ENCODE assay signal across 23 cellular contexts in the genomic region with DNA sequence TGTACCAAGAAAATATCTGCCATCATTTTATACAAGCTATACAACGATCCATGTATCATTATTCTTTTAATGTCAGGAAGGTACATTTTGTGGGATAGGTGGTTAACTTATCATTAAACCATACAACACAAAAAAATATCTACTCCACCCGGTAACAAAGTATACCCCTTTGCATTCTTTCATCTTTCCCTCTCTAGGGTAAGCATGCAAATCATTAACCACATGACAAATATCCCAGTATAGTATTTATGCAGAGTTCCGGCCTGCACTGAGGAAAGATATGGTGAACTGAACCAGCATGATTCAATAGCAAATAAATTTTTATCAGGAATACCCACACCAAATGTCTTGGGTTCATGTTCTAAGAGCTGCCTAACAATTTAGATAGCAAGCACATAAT. TPM values are rescaled to one million over a fixed set of nuclear protein-coding genes. Genes with fewer than 3 reads are reported as not detected.
DNase-seq lines count a peak whose midpoint lies in the region; ATAC-seq, FAIRE-seq and TF ChIP-seq lines count a peak whose summit lies in the region.
"Had no signal": no experiment of that assay in that cellular context is flagged by ENCODE, and none has a peak within 500 bp of the region (broad histone marks: within the 10 kb centered on the region; RNA-seq: fewer than 3 reads in every experiment).

No MANE protein-coding gene starts in this region.

- no peak for TF ChIP-seq POLR2A in stomach (IDR thresholded peaks at IDR 0.05)

- TF ChIP-seq EP300 in stomach (IDR thresholded peaks at IDR 0.05): no peak

- FAIRE-seq in kidney (lab: Jason Lieb, UNC): no peak
- FAIRE-seq: GM12891, GM18507 had no signal

- H3K27ac ChIP-seq in stomach: peak overlapping the region in 4 of 5 donors; percentile 60 to 90 (median 78)
- H3K27ac ChIP-seq in kidney (ENCODE audit: low read depth in 2 of 2, low read length in 2 of 2): no peak overlapping the region

- 30 to 69% (median 33%) methylated on average over 3 of the region's 3 CpGs for WGBS in stomach, 5 donors

- no peak overlapping the region for H3K9ac ChIP-seq in kidney (ENCODE audit: low read length in 2 of 2)

- ATAC-seq in GM21717 (IDR thresholded peaks at IDR 0.05; ENCODE audit: unreplicated experiment): no peak
- ATAC-seq: HCT116 had no signal

- H3K36me3 ChIP-seq in stomach (no peaks in the 10 kb centered on the region), kidney (ENCODE audit: control insufficient read depth in 1 of 2, insufficient read depth in 2 of 2, low read length in 2 of 2) (no peaks in the 10 kb centered on the region)
- H3K36me3 ChIP-seq: BE2C had no signal

- H3K9me3 ChIP-seq in stomach (no peaks in the 10 kb centered on the region), kidney (ENCODE audit: control insufficient read depth in 1 of 2, low read length in 2 of 2) (no peaks in the 10 kb centered on the region)
- H3K9me3 ChIP-seq: BE2C had no signal

- no peaks in the 10 kb centered on the region for H3K27me3 ChIP-seq in stomach
- H3K27me3 ChIP-seq: BE2C had no signal

- no peak for TF ChIP-seq CTCF in stomach (IDR thresholded peaks at IDR 0.05)
- TF ChIP-seq CTCF in kidney (IDR thresholded peaks at IDR 0.05; ENCODE audit: borderline replicate concordance, extremely low read depth, insufficient read depth): no peak

- intact Hi-C loops in stomach (cut with DNase I; ENCODE audit: low total_unique reads): no loop called here
- intact Hi-C loops in kidney (cut with DNase I): no loop called here

- DNase-seq in DMS53 (lab: John Stamatoyannopoulos, UW): peak; percentile 71
- peak; percentile 41 for DNase-seq in SW480 (ENCODE audit: low spot score)
- peak; percentile 30 for DNase-seq in left kidney (ENCODE audit: low read depth, low spot score)
- no peak for DNase-seq in stomach
- DNase-seq in kidney: no peak
- DNase-seq in 8988T: no peak
- DNase-seq: BE2C; CD4-positive, CD25-positive, alpha-beta regulatory T cell; COR-L47; GOT3; KG1; MV-4-11; NCI-H1417; NCI-H187 treated with DMSO at 0.1 percent for 48 hours; NCI-H345; NCI-H524 treated with DMSO at 0.1 percent for 48 hours; Right ventricle myocardium superior; SW 1271 had no signal

- H3K4me1 ChIP-seq in stomach: peaks cover 14 to 38% (median 25%) of the 10 kb centered on the region in 4 donors
- H3K4me1 ChIP-seq in kidney (ENCODE audit: control insufficient read depth in 1 of 2, insufficient read depth in 1 of 2, low read depth in 1 of 2, low read length in 2 of 2): peaks cover 2 to 16% of the 10 kb centered on the region in 2 donors
- H3K4me1 ChIP-seq: BE2C had no signal

- H3K4me3 ChIP-seq in stomach (no peak overlapping the region), kidney (ENCODE audit: low read length in 2 of 2) (no peak overlapping the region)

RNA-seq across cellular contexts. Expression of gene SULT1C2, which starts 22.5 kb away (rescaled TPM):
- 100 to 1,000 TPM in 3 of 5 donors, 10 to 100 TPM in 1, 1 to 10 TPM in 1; 1.4 to 259 (median 176) TPM for total RNA-seq in stomach
- polyA plus RNA-seq in stomach: 10 to 100 TPM; 13.8 to 64.6 (median 15.9) TPM
- 67.4 TPM for total RNA-seq in kidney
- polyA plus RNA-seq in kidney (ENCODE audit: insufficient read depth, low read depth, low replicate concordance): 117 TPM
- total RNA-seq: CD4-positive, CD25-positive, alpha-beta regulatory T cell had no signal
- polyA plus RNA-seq: CD4-positive, CD25-positive, alpha-beta regulatory T cell had no signal

RNA-seq across cellular contexts. Expression of gene SULT1C3, which starts 26.4 kb away (rescaled TPM):
- total RNA-seq in stomach (under 1 TPM in 1 of 5 donors, not detected in 4; 0.73 TPM), kidney (not detected)
- polyA plus RNA-seq in stomach (1 to 10 TPM in 1 of 3 donors, not detected in 2; 2.1 TPM), kidney (ENCODE audit: insufficient read depth, low read depth, low replicate concordance) (not detected)
- total RNA-seq: CD4-positive, CD25-positive, alpha-beta regulatory T cell; Right ventricle myocardium superior had no signal
- polyA plus RNA-seq: AG04450; CD4-positive, CD25-positive, alpha-beta regulatory T cell had no signal

Comparison
In these comparisons a context has a peak if more than half of its experiments do, and no peak if none do; other contexts are left out.
1. DNase-seq: peak in DMS53 (single experiment), SW480 (single experiment) and left kidney (single experiment); none in stomach (single experiment), kidney (single experiment) and 8988T (single experiment).
2. H3K27ac ChIP-seq: peak in stomach (4 of 5); none in kidney (0 of 2).